In the genomic region with DNA sequence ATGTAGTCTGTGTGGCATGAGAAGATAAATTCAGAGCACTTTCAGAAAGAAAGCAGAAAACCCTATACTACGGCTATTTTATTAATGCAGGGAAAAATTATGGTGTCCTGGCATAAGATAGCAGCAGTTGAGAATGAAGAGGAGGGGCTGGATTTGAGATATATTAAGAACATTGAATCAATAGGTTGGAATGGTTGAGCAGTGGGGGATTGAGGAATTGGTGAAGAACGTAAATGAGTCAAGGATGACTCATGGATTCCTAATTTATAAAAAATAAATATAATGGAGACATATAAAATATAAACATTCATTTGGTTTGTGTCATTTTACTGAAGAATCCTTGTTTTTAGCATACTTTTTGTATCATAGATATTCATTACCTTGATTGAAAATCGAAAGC, we compare ENCODE assay signal across 14 cellular contexts.
"Had no signal": no experiment of that assay in that cellular context is flagged by ENCODE, and none has a peak within 500 bp of the region (broad histone marks: within the 10 kb centered on the region; RNA-seq: fewer than 3 reads in every experiment).

No MANE protein-coding gene starts in this region.

- DNase-seq: activated CD4-positive, alpha-beta memory T cell treated with anti-CD3 and anti-CD28 coated beads for 36 hours; activated CD4-positive, alpha-beta T cell treated with anti-CD3 and anti-CD28 coated beads for 36 hours; activated CD8-positive, alpha-beta memory T cell treated with anti-CD3 and anti-CD28 coated beads, Interleukin-2, amount 10 ng/mL, durations not matched to agents 7 days and 5 days; activated naive CD4-positive, alpha-beta T cell treated with anti-CD3 and anti-CD28 coated beads for 36 hours; activated naive CD8-positive, alpha-beta T cell treated with anti-CD3 and anti-CD28 coated beads, Interleukin-2, amount 50 U/mL, for 24 hours; activated T-cell treated with anti-CD3 and anti-CD28 coated beads, Interleukin-2, amount 50 U/mL, for 1 hour; dorsolateral prefrontal cortex; endodermal cell; gastrocnemius medialis; islet precursor cell; naive B cell; sigmoid colon; T-helper 17 cell had no signal

- ATAC-seq: activated CD4-positive, alpha-beta T cell treated with anti-CD3 and anti-CD28 coated beads for 36 hours; activated CD8-positive, alpha-beta memory T cell treated with anti-CD3 and anti-CD28 coated beads, Interleukin-2, amount 10 ng/mL, durations not matched to agents 7 days and 5 days; activated naive CD8-positive, alpha-beta T cell treated with anti-CD3 and anti-CD28 coated beads, Interleukin-2, amount 50 U/mL, for 24 hours; gastrocnemius medialis; stimulated activated effector memory CD8-positive, alpha-beta T cell treated with anti-CD3 and anti-CD28 coated beads, Interleukin-12 subunit alpha, Interleukin-12 subunit beta, amount 100 ng/mL, for 72 hours; T-helper 17 cell had no signal
